Comparison of ENCODE assay signal across 1 cellular context in the genomic region with DNA sequence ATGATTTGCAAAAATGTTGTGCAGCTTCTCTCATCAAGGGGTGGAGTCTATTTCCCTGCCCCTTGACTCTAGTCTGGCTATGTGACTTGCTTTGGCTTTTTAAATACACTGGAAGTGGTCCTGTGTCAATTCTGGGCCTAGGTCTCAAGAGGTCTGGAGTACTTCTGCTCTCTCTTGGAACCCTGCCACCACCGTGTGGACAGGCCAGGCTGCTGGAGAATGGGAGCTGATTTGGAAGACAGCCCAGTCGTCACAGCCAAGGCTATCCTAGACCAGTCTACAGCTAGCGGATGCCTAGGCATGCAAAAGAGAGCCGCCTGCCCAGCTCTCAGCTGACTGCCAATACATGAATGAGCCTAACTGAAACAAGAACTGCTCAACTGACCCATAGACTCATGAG.
TF ChIP-seq lines count a peak whose summit lies in the region.

No MANE protein-coding gene starts in this region.

TF ChIP-seq in SK-N-SH, 30 proteins besides CTCF, POLR2A, EP300 and RAD21 (continued from another document):
- TF ChIP-seq PBX3 (IDR thresholded peaks at IDR 0.05) = no peak
- TF ChIP-seq RCOR1 (IDR thresholded peaks at IDR 0.05; ENCODE audit: low read length) = peak; percentile 74
- no peak for TF ChIP-seq FOSL2 (IDR thresholded peaks at IDR 0.05; ENCODE audit: borderline replicate concordance, low read depth)
TF ChIP-seq in SK-N-SH: peak in this region for 4.
